ENCODE assay signal across 1 cellular context in the genomic region with DNA sequence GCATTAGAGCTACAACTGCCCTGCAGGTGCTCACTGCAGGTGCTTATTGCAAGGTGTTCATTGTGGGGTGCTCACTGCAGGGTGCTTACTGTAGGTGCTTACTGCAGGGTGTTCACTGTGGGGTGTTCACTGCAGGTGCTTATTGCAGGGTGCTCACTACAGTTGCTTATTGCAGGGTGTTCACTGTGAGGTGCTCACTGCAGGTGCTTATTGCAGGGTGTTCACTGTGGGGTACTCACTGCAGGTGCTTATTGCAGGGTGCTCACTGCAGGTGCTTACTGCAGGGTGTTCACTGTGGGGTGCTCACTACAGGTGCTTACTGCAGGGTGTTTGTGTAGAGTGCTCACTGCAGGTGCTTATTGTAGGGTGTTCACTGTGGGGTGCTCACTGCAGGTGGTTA.
TF ChIP-seq lines count a peak whose summit lies in the region.

No MANE protein-coding gene starts in this region.

TF ChIP-seq in HepG2, 621 proteins besides CTCF, POLR2A, EP300 and RAD21:
- peak; percentile 96 for TF ChIP-seq ZSCAN21 (CRISPR knock-in tag; IDR thresholded peaks at IDR 0.05; ENCODE audit: borderline replicate concordance)
- TF ChIP-seq GTF3A (CRISPR knock-in tag; conservative IDR thresholded peaks at IDR 0.05): no peak
- TF ChIP-seq ZNF660 (CRISPR knock-in tag; IDR thresholded peaks at IDR 0.05; ENCODE audit: borderline replicate concordance, low read depth): no peak
TF ChIP-seq in HepG2: peak in this region for 1.
